1 cellular context compared by ENCODE assay signal in the genomic region with DNA sequence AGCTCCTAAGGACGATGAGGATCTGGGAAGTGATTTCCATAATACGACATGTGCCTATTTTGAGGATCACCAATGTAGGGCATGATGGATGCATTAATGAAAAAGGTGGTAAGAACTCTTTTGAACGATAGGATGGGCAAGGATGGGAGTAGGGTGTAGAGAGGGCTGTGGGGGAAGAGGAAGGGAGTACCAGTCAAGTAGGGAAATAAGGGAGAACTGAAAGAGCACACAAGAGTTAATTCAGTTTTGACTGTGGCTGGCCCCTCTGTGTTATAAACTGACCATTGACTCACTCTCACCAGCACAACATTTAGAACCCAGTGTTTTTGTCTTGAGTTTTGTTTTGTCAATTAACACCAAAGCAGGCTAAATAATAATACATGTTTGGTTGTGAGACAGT.
TF ChIP-seq lines count a peak whose summit lies in the region.

No MANE protein-coding gene starts in this region.

TF ChIP-seq in GM12878, 131 proteins besides CTCF, POLR2A, EP300 and RAD21:
- TF ChIP-seq SIN3A (IDR thresholded peaks at IDR 0.05; ENCODE audit: low read depth, low read length) (no peak), GABPA (IDR thresholded peaks at IDR 0.05; ENCODE audit: low read depth) (no peak), ASH2L (IDR thresholded peaks at IDR 0.05; ENCODE audit: borderline replicate concordance, low read depth) (no peak), STAT1 (conservative IDR thresholded peaks at IDR 0.05) (no peak), CHD1 (IDR thresholded peaks at IDR 0.05; ENCODE audit: low read depth, low read length) (no peak), KLF5 (IDR thresholded peaks at IDR 0.05; ENCODE audit: partially characterized antibody) (no peak), CBX5 (IDR thresholded peaks at IDR 0.05; ENCODE audit: low read depth) (no peak), ZSCAN29 (IDR thresholded peaks at IDR 0.05) (no peak), SPI1 (IDR thresholded peaks at IDR 0.05; ENCODE audit: borderline replicate concordance, insufficient read depth, low read depth, low read length) (no peak), IKZF1 (conservative IDR thresholded peaks at IDR 0.05) (no peak), NR2F1 (conservative IDR thresholded peaks at IDR 0.05) (no peak)
- TF ChIP-seq, protein P1, sequence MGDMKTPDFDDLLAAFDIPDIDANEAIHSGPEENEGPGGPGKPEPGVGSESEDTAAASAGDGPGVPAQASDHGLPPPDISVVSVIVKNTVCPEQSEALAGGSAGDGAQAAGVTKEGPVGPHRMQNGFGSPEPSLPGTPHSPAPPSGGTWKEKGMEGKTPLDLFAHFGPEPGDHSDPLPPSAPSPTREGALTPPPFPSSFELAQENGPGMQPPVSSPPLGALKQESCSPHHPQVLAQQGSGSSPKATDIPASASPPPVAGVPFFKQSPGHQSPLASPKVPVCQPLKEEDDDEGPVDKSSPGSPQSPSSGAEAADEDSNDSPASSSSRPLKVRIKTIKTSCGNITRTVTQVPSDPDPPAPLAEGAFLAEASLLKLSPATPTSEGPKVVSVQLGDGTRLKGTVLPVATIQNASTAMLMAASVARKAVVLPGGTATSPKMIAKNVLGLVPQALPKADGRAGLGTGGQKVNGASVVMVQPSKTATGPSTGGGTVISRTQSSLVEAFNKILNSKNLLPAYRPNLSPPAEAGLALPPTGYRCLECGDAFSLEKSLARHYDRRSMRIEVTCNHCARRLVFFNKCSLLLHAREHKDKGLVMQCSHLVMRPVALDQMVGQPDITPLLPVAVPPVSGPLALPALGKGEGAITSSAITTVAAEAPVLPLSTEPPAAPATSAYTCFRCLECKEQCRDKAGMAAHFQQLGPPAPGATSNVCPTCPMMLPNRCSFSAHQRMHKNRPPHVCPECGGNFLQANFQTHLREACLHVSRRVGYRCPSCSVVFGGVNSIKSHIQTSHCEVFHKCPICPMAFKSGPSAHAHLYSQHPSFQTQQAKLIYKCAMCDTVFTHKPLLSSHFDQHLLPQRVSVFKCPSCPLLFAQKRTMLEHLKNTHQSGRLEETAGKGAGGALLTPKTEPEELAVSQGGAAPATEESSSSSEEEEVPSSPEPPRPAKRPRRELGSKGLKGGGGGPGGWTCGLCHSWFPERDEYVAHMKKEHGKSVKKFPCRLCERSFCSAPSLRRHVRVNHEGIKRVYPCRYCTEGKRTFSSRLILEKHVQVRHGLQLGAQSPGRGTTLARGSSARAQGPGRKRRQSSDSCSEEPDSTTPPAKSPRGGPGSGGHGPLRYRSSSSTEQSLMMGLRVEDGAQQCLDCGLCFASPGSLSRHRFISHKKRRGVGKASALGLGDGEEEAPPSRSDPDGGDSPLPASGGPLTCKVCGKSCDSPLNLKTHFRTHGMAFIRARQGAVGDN (IDR thresholded peaks at IDR 0.05): no peak
- TF ChIP-seq, protein P2, sequence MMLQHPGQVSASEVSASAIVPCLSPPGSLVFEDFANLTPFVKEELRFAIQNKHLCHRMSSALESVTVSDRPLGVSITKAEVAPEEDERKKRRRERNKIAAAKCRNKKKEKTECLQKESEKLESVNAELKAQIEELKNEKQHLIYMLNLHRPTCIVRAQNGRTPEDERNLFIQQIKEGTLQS (IDR thresholded peaks at IDR 0.05; ENCODE audit: borderline replicate concordance, extremely low read depth, low read depth, low read length): no peak
- TF ChIP-seq, protein P3, sequence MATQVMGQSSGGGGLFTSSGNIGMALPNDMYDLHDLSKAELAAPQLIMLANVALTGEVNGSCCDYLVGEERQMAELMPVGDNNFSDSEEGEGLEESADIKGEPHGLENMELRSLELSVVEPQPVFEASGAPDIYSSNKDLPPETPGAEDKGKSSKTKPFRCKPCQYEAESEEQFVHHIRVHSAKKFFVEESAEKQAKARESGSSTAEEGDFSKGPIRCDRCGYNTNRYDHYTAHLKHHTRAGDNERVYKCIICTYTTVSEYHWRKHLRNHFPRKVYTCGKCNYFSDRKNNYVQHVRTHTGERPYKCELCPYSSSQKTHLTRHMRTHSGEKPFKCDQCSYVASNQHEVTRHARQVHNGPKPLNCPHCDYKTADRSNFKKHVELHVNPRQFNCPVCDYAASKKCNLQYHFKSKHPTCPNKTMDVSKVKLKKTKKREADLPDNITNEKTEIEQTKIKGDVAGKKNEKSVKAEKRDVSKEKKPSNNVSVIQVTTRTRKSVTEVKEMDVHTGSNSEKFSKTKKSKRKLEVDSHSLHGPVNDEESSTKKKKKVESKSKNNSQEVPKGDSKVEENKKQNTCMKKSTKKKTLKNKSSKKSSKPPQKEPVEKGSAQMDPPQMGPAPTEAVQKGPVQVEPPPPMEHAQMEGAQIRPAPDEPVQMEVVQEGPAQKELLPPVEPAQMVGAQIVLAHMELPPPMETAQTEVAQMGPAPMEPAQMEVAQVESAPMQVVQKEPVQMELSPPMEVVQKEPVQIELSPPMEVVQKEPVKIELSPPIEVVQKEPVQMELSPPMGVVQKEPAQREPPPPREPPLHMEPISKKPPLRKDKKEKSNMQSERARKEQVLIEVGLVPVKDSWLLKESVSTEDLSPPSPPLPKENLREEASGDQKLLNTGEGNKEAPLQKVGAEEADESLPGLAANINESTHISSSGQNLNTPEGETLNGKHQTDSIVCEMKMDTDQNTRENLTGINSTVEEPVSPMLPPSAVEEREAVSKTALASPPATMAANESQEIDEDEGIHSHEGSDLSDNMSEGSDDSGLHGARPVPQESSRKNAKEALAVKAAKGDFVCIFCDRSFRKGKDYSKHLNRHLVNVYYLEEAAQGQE (IDR thresholded peaks at IDR 0.05; ENCODE audit: low read depth, low read length): no peak
